In genomic region chr12:4320287-4320858, GRCh38 we compare ENCODE assay signal across 8 cellular contexts. TPM values are rescaled to one million over a fixed set of nuclear protein-coding genes. Genes with fewer than 3 reads are reported as not detected.
DNase-seq lines count a peak whose midpoint lies in the region; ATAC-seq and TF ChIP-seq lines count a peak whose summit lies in the region.

No MANE protein-coding gene starts in this region.

- DNase-seq in AG04450 (ENCODE audit: low read depth, low spot score), result no peak
- no peak for DNase-seq in adrenal gland
- DNase-seq in thoracic aorta (ENCODE audit: low spot score), result no peak
- DNase-seq in NCI-H82 (lab: John Stamatoyannopoulos, UW), result no peak
- no peak for DNase-seq in Kasumi-1 (lab: John Stamatoyannopoulos, UW)

- CTCF ChIA-PET in AG04450 (lab: Charles Lee), result no interaction called here

- H3K27ac ChIP-seq in AG04450 (ENCODE audit: low read depth, low read length) (peak overlapping the region; percentile 77), adrenal gland (peak overlapping the region; percentile 72 to 94 (median 83)), layer of hippocampus (ENCODE audit: low read depth, low read length) (peak overlapping the region; percentile 84), thoracic aorta (peak overlapping the region; percentile 72 to 84)

- WGBS in adrenal gland, 4 donors, result 1 to 2% (median 2%) methylated on average over 18 of the region's 18 CpGs

- H3K4me3 ChIP-seq in AG04450 (ENCODE audit: low read depth, low read length) (peak overlapping the region; percentile 75), adrenal gland (peak overlapping the region in 3 of 4 donors; percentile 2 to 76 (median 21)), thoracic aorta (peak overlapping the region; percentile 80)

- peaks cover 3% of the 10 kb centered on the region; the same call in 1 of the 2 replicates for H3K9me3 ChIP-seq in AG04450 (ENCODE audit: control insufficient read depth, insufficient read depth, low read length)
- H3K9me3 ChIP-seq in adrenal gland (replicated peaks in 1 of 3), result no peaks in the 10 kb centered on the region
- no peaks in the 10 kb centered on the region for H3K9me3 ChIP-seq in thoracic aorta

- ATAC-seq in GM19324 (IDR thresholded peaks at IDR 0.05; ENCODE audit: low FRiP score, unreplicated experiment) (peak; percentile 35), HG03280 (IDR thresholded peaks at IDR 0.05; ENCODE audit: unreplicated experiment) (peak; percentile 31), thoracic aorta (ENCODE audit: insufficient number of reproducible peaks, low FRiP score, low read depth) (peak; percentile 69)

- no peaks in the 10 kb centered on the region for H3K36me3 ChIP-seq in adrenal gland (replicated peaks in 1 of 2)
- no peaks in the 10 kb centered on the region for H3K36me3 ChIP-seq in thoracic aorta

- TF ChIP-seq CTCF in AG04450 (IDR thresholded peaks at IDR 0.05; ENCODE audit: low read depth, low read length) (no peak), adrenal gland (IDR thresholded peaks at IDR 0.05) (no peak), thoracic aorta (IDR thresholded peaks at IDR 0.05) (no peak)

- POLR2A ChIA-PET in AG04450 (lab: Yijun Ruan, JAX), result no interaction called here

- no peak for TF ChIP-seq POLR2A in adrenal gland (IDR thresholded peaks at IDR 0.05)

- H3K4me1 ChIP-seq in adrenal gland (replicated peaks in 1 of 2) (peaks cover 0 to 11% of the 10 kb centered on the region in 2 donors), thoracic aorta (ENCODE audit: control insufficient read depth in 1 of 2, low read depth in 2 of 2) (peaks cover 9 to 10% of the 10 kb centered on the region in 2 donors)

- intact Hi-C loops in adrenal gland (cut with DNase I), result loop anchor here in 1 of 2 donors (10.0 kb wide), 1 partner anchor 94 kb away; no protein-coding TSS in a partner anchor

- no peaks in the 10 kb centered on the region for H3K27me3 ChIP-seq in AG04450 (ENCODE audit: control insufficient read depth, insufficient read depth, low read length)
- H3K27me3 ChIP-seq in adrenal gland, result no peaks in the 10 kb centered on the region
- no peaks in the 10 kb centered on the region for H3K27me3 ChIP-seq in layer of hippocampus (ENCODE audit: control insufficient read depth, insufficient read depth, low read length)
- H3K27me3 ChIP-seq in thoracic aorta (replicated peaks; ENCODE audit: insufficient read depth), result no peaks in the 10 kb centered on the region

RNA-seq across cellular contexts. Expression of gene TIGAR, which starts 0.6 kb away (rescaled TPM):
- polyA plus RNA-seq in AG04450 (2011; rRNA removed), result 24.5 and 28.8 TPM in 2 replicates
- polyA minus RNA-seq in AG04450 (2011; rRNA and poly(A)+ RNA removed), result 8.7 and 14.2 TPM in 2 replicates
- 10 to 100 TPM in 5 of 8 donors, 1 to 10 TPM in 3; 2.5 to 20.5 (median 11.9) TPM for total RNA-seq in adrenal gland
- 10 to 100 TPM in 1 of 3 donors, 1 to 10 TPM in 2; 2.5 to 28.2 (median 5.1) TPM for polyA plus RNA-seq in adrenal gland
- total RNA-seq in thoracic aorta, result 1 to 10 TPM; 4.1 to 9.5 TPM

RNA-seq across cellular contexts. Expression of gene CCND2, which starts 46.8 kb away (rescaled TPM):
- polyA plus RNA-seq in AG04450 (2011; rRNA removed) (3.6 and 4.2 TPM in 2 replicates), adrenal gland (10 to 100 TPM; 28.4 to 53.9 (median 47.4) TPM)
- polyA minus RNA-seq in AG04450 (2011; rRNA and poly(A)+ RNA removed), result 11.6 and 14.9 TPM in 2 replicates
- total RNA-seq in adrenal gland (100 to 1,000 TPM; 213 to 428 (median 259) TPM), thoracic aorta (100 to 1,000 TPM; 108 to 153 TPM)

RNA-seq across cellular contexts. Expression of gene FGF23, which starts 59.1 kb away (rescaled TPM):
- polyA plus RNA-seq in AG04450 (2011; rRNA removed), result not detected in 2 replicates
- not detected in 2 replicates for polyA minus RNA-seq in AG04450 (2011; rRNA and poly(A)+ RNA removed)
- total RNA-seq in adrenal gland, result under 1 TPM in 1 of 8 donors, not detected in 7; 0.58 TPM
- under 1 TPM in 1 of 3 donors, not detected in 2; 0.13 TPM for polyA plus RNA-seq in adrenal gland
- not detected for total RNA-seq in thoracic aorta

Comparison
In these comparisons a context has a peak if more than half of its experiments do, and no peak if none do; other contexts are left out.
1. H3K4me3 ChIP-seq: peak in every context shown above with its lines; median percentile 80 in thoracic aorta; 75 in AG04450; 21 in adrenal gland.